Comparison of ENCODE assay signal across 9 cellular contexts in genomic region chr2:147463881-147464520, GRCh38.
DNase-seq lines count a peak whose midpoint lies in the region; ATAC-seq and FAIRE-seq lines count a peak whose summit lies in the region.
"Had no signal": no experiment of that assay in that cellular context is flagged by ENCODE, and none has a peak within 500 bp of the region (broad histone marks: within the 10 kb centered on the region; RNA-seq: fewer than 3 reads in every experiment).

No MANE protein-coding gene starts in this region.

- H3K4me1 Mint-ChIP-seq in activated CD4-positive, alpha-beta T cell treated with anti-CD3 and anti-CD28 coated beads, Interleukin-2, amount 10 ng/mL, durations not matched to agents 24 days and 14 days, result no peaks in the 10 kb centered on the region

- no peaks in the 10 kb centered on the region for H3K36me3 Mint-ChIP-seq in activated CD4-positive, alpha-beta T cell treated with anti-CD3 and anti-CD28 coated beads, Interleukin-2, amount 10 ng/mL, durations not matched to agents 24 days and 14 days (ENCODE audit: low read depth)

- no peak overlapping the region for H3K27ac Mint-ChIP-seq in activated CD4-positive, alpha-beta T cell treated with anti-CD3 and anti-CD28 coated beads, Interleukin-2, amount 10 ng/mL, durations not matched to agents 24 days and 14 days

- H3K27me3 Mint-ChIP-seq in activated CD4-positive, alpha-beta T cell treated with anti-CD3 and anti-CD28 coated beads, Interleukin-2, amount 10 ng/mL, durations not matched to agents 24 days and 14 days, result no peaks in the 10 kb centered on the region

- FAIRE-seq in HTR-8/SVneo (lab: Jason Lieb, UNC), result no peak

- no peak overlapping the region for H3K4me3 Mint-ChIP-seq in activated CD4-positive, alpha-beta T cell treated with anti-CD3 and anti-CD28 coated beads, Interleukin-2, amount 10 ng/mL, durations not matched to agents 24 days and 14 days

- DNase-seq in DMS53 (lab: John Stamatoyannopoulos, UW), result peak; percentile 77
- peak; percentile 55 for DNase-seq in glomerular visceral epithelial cell (ENCODE audit: extremely low spot score)
- DNase-seq in stimulated activated CD4-positive, alpha-beta T cell treated with anti-CD3 and anti-CD28 coated beads, Interleukin-4, amount 100 ng/mL, for 24 hours, result no peak
- no peak for DNase-seq in activated naive CD4-positive, alpha-beta T cell (lab: John Stamatoyannopoulos, UW)
- DNase-seq in activated CD4-positive, alpha-beta T cell treated with anti-CD3 and anti-CD28 coated beads, Interleukin-2, amount 10 ng/mL, durations not matched to agents 24 days and 14 days, result no peak
- no peak for DNase-seq in HTR-8/SVneo (ENCODE audit: insufficient read length, low spot score)
- DNase-seq: SK-N-SH had no signal

- intact Hi-C loops in activated CD4-positive, alpha-beta T cell treated with anti-CD3 and anti-CD28 coated beads, Interleukin-2, amount 10 ng/mL, durations not matched to agents 24 days and 14 days (cut with micrococcal nuclease), result no loop called here

- peak; percentile 94 for ATAC-seq in GM21381 (IDR thresholded peaks at IDR 0.05; ENCODE audit: unreplicated experiment)
- ATAC-seq in HG03097 (IDR thresholded peaks at IDR 0.05; ENCODE audit: low FRiP score, unreplicated experiment), result peak; percentile 92

- peaks cover 12% of the 10 kb centered on the region for H3K9me3 Mint-ChIP-seq in activated CD4-positive, alpha-beta T cell treated with anti-CD3 and anti-CD28 coated beads, Interleukin-2, amount 10 ng/mL, durations not matched to agents 24 days and 14 days

Comparison
In these comparisons a context has a peak if more than half of its experiments do, and no peak if none do; other contexts are left out.
1. DNase-seq: peak in DMS53 (single experiment) and glomerular visceral epithelial cell (single experiment); none in stimulated activated CD4-positive, alpha-beta T cell treated with anti-CD3 and anti-CD28 coated beads, Interleukin-4, amount 100 ng/mL, for 24 hours (single experiment), activated naive CD4-positive, alpha-beta T cell (0 of 4), activated CD4-positive, alpha-beta T cell treated with anti-CD3 and anti-CD28 coated beads, Interleukin-2, amount 10 ng/mL, durations not matched to agents 24 days and 14 days (single experiment) and HTR-8/SVneo (single experiment).